In the genomic region with DNA sequence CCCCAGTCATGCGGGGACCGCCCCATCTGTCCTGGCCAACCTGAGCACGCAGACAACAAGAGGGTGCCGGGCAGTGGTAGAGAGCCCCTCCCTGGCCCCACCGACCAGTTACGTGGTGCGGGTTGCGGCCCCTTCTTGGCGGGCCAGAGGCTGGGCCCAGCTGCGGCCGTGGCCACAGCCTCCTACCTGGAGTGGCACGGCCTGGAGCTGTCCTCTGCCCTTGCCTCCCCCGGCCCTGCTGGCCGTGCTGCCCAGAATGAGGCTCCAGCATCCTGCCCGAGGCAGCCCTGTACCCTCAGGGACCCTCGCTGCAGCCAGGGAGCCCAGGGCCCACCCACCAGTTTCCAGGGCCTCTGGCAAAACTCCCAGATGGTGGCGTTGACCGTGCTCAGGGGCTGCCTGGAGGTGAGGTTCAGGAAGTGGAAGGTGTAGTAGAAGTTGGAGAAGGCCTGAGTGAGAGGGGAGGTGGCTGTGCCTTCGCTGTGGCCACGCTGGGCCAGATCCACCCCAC, we compare ENCODE assay signal across 19 cellular contexts. TPM values are rescaled to one million over a fixed set of nuclear protein-coding genes. Genes with fewer than 3 reads are reported as not detected.
A peak's percentile ranks its signal among the peaks of the same experiment; 100 is the strongest.
DNase-seq lines count a peak whose midpoint lies in the region; ATAC-seq and TF ChIP-seq lines count a peak whose summit lies in the region.
"Had no signal": no experiment of that assay in that cellular context is flagged by ENCODE, and none has a peak within 500 bp of the region (broad histone marks: within the 10 kb centered on the region; RNA-seq: fewer than 3 reads in every experiment).

No MANE protein-coding gene starts in this region.

- no peak overlapping the region for H3K27ac Mint-ChIP-seq in CD14-positive monocyte
- H3K27ac Mint-ChIP-seq: activated CD8-positive, alpha-beta T cell treated with anti-CD3 and anti-CD28 coated beads, Interleukin-2, amount 10 ng/mL, durations not matched to agents 7 days and 5 days; activated T-helper 17 cell treated with anti-CD3 and anti-CD28 coated beads, Interleukin-2, amount 50 U/mL, for 72 hours; WTC11 had no signal

- H3K36me3 ChIP-seq in Panc1 (ENCODE audit: control insufficient read depth, insufficient read depth, low read length) (no peaks in the 10 kb centered on the region), hepatocyte (replicated peaks; ENCODE audit: insufficient read depth, low read depth) (no peaks in the 10 kb centered on the region)
- H3K36me3 ChIP-seq: neutrophil, suprapubic skin had no signal

- H3K4me3 Mint-ChIP-seq in CD14-positive monocyte: no peak overlapping the region
- H3K4me3 Mint-ChIP-seq: activated CD8-positive, alpha-beta T cell treated with anti-CD3 and anti-CD28 coated beads, Interleukin-2, amount 10 ng/mL, durations not matched to agents 7 days and 5 days; activated T-helper 17 cell treated with anti-CD3 and anti-CD28 coated beads, Interleukin-2, amount 50 U/mL, for 72 hours; WTC11 had no signal

- peak; percentile 30 for DNase-seq in CD14-positive monocyte (ENCODE audit: low spot score)
- no peak for DNase-seq in Panc1 (ENCODE audit: low read depth, low spot score)
- DNase-seq in hepatocyte (ENCODE audit: low spot score): no peak
- DNase-seq in posterior vena cava (ENCODE audit: low spot score): peak; percentile 65
- no peak for DNase-seq in activated naive CD4-positive, alpha-beta T cell treated with Interleukin-2 at 50 U/mL for 16 hours
- no peak for DNase-seq in LoVo (ENCODE audit: low spot score)
- DNase-seq: activated CD8-positive, alpha-beta T cell treated with anti-CD3 and anti-CD28 coated beads, Interleukin-2, amount 10 ng/mL, durations not matched to agents 7 days and 5 days; NCI-H146; SHP77 treated with DMSO at 0.1 percent for 48 hours; stimulated activated CD4-positive, alpha-beta T cell treated with anti-CD3 and anti-CD28 coated beads, Interleukin-4, amount 100 ng/mL, for 4 hours; stimulated activated CD8-positive, alpha-beta memory T cell treated with anti-CD3 and anti-CD28 coated beads, Interleukin-4, amount 100 ng/mL, for 48 hours had no signal

- H3K9me2 ChIP-seq in hepatocyte (replicated peaks; ENCODE audit: insufficient read depth): no peaks in the 10 kb centered on the region

- TF ChIP-seq CTCF in CD14-positive monocyte (IDR thresholded peaks at IDR 0.05): no peak
- TF ChIP-seq CTCF in Panc1 (IDR thresholded peaks at IDR 0.05): no peak
- no peak for TF ChIP-seq CTCF in hepatocyte (IDR thresholded peaks at IDR 0.05; ENCODE audit: poor library complexity)

- peaks cover 6% of the 10 kb centered on the region for H3K4me1 ChIP-seq in Panc1 (ENCODE audit: control insufficient read depth, insufficient read depth, low read length)
- H3K4me1 ChIP-seq in hepatocyte (ENCODE audit: insufficient read depth): peaks cover 5% of the 10 kb centered on the region

- H2AFZ ChIP-seq in hepatocyte: no peak overlapping the region

- peak overlapping the region; percentile 65 for H3K27ac ChIP-seq in Panc1 (ENCODE audit: low read length)
- H3K27ac ChIP-seq in hepatocyte: peak overlapping the region; percentile 57
- H3K27ac ChIP-seq: neutrophil, suprapubic skin had no signal

- POLR2A ChIA-PET in Panc1 (lab: Charles Lee): interaction anchor here (0.6 kb wide), 1 partner anchor 68 kb away, joined by 5 read pairs; no protein-coding TSS in a partner anchor

- no peaks in the 10 kb centered on the region for H3K79me2 ChIP-seq in hepatocyte

- H3K36me3 Mint-ChIP-seq in CD14-positive monocyte: no peaks in the 10 kb centered on the region
- H3K36me3 Mint-ChIP-seq: WTC11 had no signal

- peak; percentile 13; the same call in 1 of the 2 replicates for ATAC-seq in Panc1
- no peak for ATAC-seq in GM21528 (IDR thresholded peaks at IDR 0.05; ENCODE audit: low FRiP score, unreplicated experiment)
- ATAC-seq: activated CD8-positive, alpha-beta T cell treated with anti-CD3 and anti-CD28 coated beads, Interleukin-2, amount 10 ng/mL, durations not matched to agents 7 days and 5 days; activated T-helper 17 cell treated with anti-CD3 and anti-CD28 coated beads, Interleukin-2, amount 50 U/mL, for 72 hours; WTC11 had no signal

- no TSS peak for BruUV-seq in Panc1 (replicated peaks; lab: Mats Ljungman, UMichigan)

- no peaks in the 10 kb centered on the region for H3K27me3 ChIP-seq in Panc1 (ENCODE audit: control insufficient read depth, insufficient read depth, low read length)
- no peaks in the 10 kb centered on the region for H3K27me3 ChIP-seq in hepatocyte

- no peak overlapping the region for H3K4me2 ChIP-seq in hepatocyte

- no peaks in the 10 kb centered on the region for H3K4me1 Mint-ChIP-seq in CD14-positive monocyte
- H3K4me1 Mint-ChIP-seq: activated T-helper 17 cell treated with anti-CD3 and anti-CD28 coated beads, Interleukin-2, amount 50 U/mL, for 72 hours; WTC11 had no signal

- H3K9me3 Mint-ChIP-seq in CD14-positive monocyte: no peaks in the 10 kb centered on the region
- H3K9me3 Mint-ChIP-seq: activated T-helper 17 cell treated with anti-CD3 and anti-CD28 coated beads, Interleukin-2, amount 50 U/mL, for 72 hours; WTC11 had no signal

- H3K4me3 ChIP-seq in Panc1 (ENCODE audit: low read depth in 2 of 2, low read length in 2 of 2) (no peak overlapping the region), hepatocyte (no peak overlapping the region)
- H3K4me3 ChIP-seq: suprapubic skin had no signal

- H3K27me3 Mint-ChIP-seq in CD14-positive monocyte (ENCODE audit: low read depth in 3 of 3): peaks cover 0 to 16% (median 5%) of the 10 kb centered on the region in 3 donors

- H4K20me1 ChIP-seq in hepatocyte (ENCODE audit: insufficient read depth, poor library complexity, severe bottlenecking): no peaks in the 10 kb centered on the region

- in situ Hi-C loops in Panc1 (cut with HindIII; ENCODE audit: low pct_unique_long_range_greater_than_20kb, low sequenced_read_pairs): no loop called here

- 89% methylated on average over 20 of the region's 20 CpGs for WGBS in hepatocyte (ENCODE audit: low lambda C conversion rate, missing lambda C conversion rate)

- intact Hi-C loops in CD14-positive monocyte (cut with micrococcal nuclease) (no loop called here), Panc1 (cut with micrococcal nuclease; ENCODE audit: unreplicated experiment) (no loop called here), posterior vena cava (cut with DNase I) (no loop called here)

- CTCF ChIA-PET in Panc1 (lab: Charles Lee): interaction anchor here (0.6 kb wide), 1 partner anchor 13 kb away, joined by 6 read pairs; the partner anchor contains the start of genes EXD3 and NOXA1

- H3K9me3 ChIP-seq in Panc1 (ENCODE audit: control insufficient read depth, insufficient read depth, low read depth, low read length) (no peaks in the 10 kb centered on the region), hepatocyte (ENCODE audit: low read depth) (no peaks in the 10 kb centered on the region)
- H3K9me3 ChIP-seq: neutrophil, suprapubic skin had no signal

RNA-seq across cellular contexts. Expression of gene ENTPD8, which starts 5.7 kb away (rescaled TPM):
- polyA plus RNA-seq in CD14-positive monocyte (not detected), hepatocyte (14.2 and 16.5 TPM in 2 replicates)
- total RNA-seq in Panc1 (2021; ENCODE audit: unreplicated experiment) (3.9 TPM), hepatocyte (6.1 and 7.1 TPM in 2 replicates), posterior vena cava (not detected)
- polyA plus RNA-seq in Panc1 (2012; ENCODE audit: insufficient read length): 4.2 TPM
- total RNA-seq: activated CD8-positive, alpha-beta T cell treated with anti-CD3 and anti-CD28 coated beads, Interleukin-2, amount 10 ng/mL, durations not matched to agents 7 days and 5 days; activated T-helper 17 cell treated with anti-CD3 and anti-CD28 coated beads, Interleukin-2, amount 50 U/mL, for 72 hours; suprapubic skin; T-helper 2 cell treated with Interferon-gamma antibody and Interleukin-4, amounts not matched to agents 100 ng/mL and 5 ng/mL, for 36 hours had no signal
- polyA plus RNA-seq: BJ, fibroblast of lung had no signal

RNA-seq across cellular contexts. Expression of gene NOXA1, which starts 12.2 kb away (rescaled TPM):
- polyA plus RNA-seq in CD14-positive monocyte (1 to 10 TPM; 1.3 to 1.6 TPM), hepatocyte (12.5 and 13.9 TPM in 2 replicates)
- total RNA-seq in Panc1 (2021; ENCODE audit: unreplicated experiment) (3.7 TPM), hepatocyte (7.2 and 8.2 TPM in 2 replicates), posterior vena cava (1 to 10 TPM; 2.0 to 2.7 TPM)
- 5.5 TPM for polyA plus RNA-seq in Panc1 (2012; ENCODE audit: insufficient read length)

RNA-seq across cellular contexts. Expression of gene EXD3, which starts 12.5 kb away (rescaled TPM):
- polyA plus RNA-seq in CD14-positive monocyte (1 to 10 TPM; 2.0 to 3.0 TPM), hepatocyte (21.6 and 24.9 TPM in 2 replicates)
- total RNA-seq in Panc1 (2021; ENCODE audit: unreplicated experiment) (9.2 TPM), hepatocyte (7.3 and 11.8 TPM in 2 replicates), posterior vena cava (10 to 100 TPM; 13.9 to 14.6 TPM)
- 14.6 TPM for polyA plus RNA-seq in Panc1 (2012; ENCODE audit: insufficient read length)

RNA-seq across cellular contexts. Expression of gene NSMF, which starts 23.7 kb away (rescaled TPM):
- polyA plus RNA-seq in CD14-positive monocyte: 1 to 10 TPM; 4.6 to 5.3 TPM
- 40.0 TPM for total RNA-seq in Panc1 (2021; ENCODE audit: unreplicated experiment)
- polyA plus RNA-seq in Panc1 (2012; ENCODE audit: insufficient read length): 53.6 TPM
- total RNA-seq in hepatocyte: 37.2 and 39.5 TPM in 2 replicates
- polyA plus RNA-seq in hepatocyte: 51.6 and 54.7 TPM in 2 replicates
- total RNA-seq in posterior vena cava: 10 to 100 TPM; 47.6 to 55.5 TPM

Comparison
In these comparisons a context has a peak if more than half of its experiments do, and no peak if none do; other contexts are left out.
1. DNase-seq: peak in CD14-positive monocyte (single experiment) and posterior vena cava (single experiment); none in Panc1 (single experiment), hepatocyte (single experiment), activated naive CD4-positive, alpha-beta T cell treated with Interleukin-2 at 50 U/mL for 16 hours (single experiment) and LoVo (single experiment).